ENCODE assay signal across 37 cellular contexts in the genomic region with DNA sequence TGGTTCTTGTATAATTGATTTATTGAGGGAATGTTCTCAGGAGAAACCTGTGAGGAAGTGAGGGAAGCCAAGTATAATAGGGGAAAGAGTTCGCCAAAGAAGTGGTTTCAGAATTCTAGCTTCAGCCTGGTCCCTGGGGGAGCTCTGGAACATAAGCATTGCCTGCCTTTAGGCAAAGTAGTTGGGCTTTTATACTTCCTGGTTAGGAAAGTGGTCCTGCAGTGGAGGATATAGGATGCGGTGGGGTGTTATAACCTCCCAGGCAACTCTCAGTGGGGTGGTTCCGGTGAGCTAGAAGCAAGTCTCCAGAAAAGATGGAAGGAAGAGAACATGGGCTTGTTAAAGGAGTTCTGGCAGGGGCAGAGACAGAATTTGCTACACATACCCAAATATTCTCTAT.
"Had no signal": no experiment of that assay in that cellular context is flagged by ENCODE, and none has a peak within 500 bp of the region (broad histone marks: within the 10 kb centered on the region; RNA-seq: fewer than 3 reads in every experiment).

No MANE protein-coding gene starts in this region.

- DNase-seq: activated CD4-positive, alpha-beta memory T cell treated with anti-CD3 and anti-CD28 coated beads, Interleukin-2, amount 10 ng/mL, durations not matched to agents 7 days and 5 days; activated CD4-positive, alpha-beta T cell treated with anti-CD3 and anti-CD28 coated beads for 1 hour; activated CD4-positive, alpha-beta T cell treated with anti-CD3 and anti-CD28 coated beads for 36 hours; activated CD4-positive, alpha-beta T cell treated with anti-CD3 and anti-CD28 coated beads for 48 hours; activated CD4-positive, alpha-beta T cell treated with anti-CD3 and anti-CD28 coated beads, Interleukin-2, amount 10 ng/mL, durations not matched to agents 7 days and 5 days; activated CD4-positive, alpha-beta T cell treated with anti-CD3 and anti-CD28 coated beads, Interleukin-2, amount 50 U/mL, for 48 hours; activated CD4-positive, CD25-positive, alpha-beta regulatory T cell; activated CD8-positive, alpha-beta memory T cell treated with anti-CD3 and anti-CD28 coated beads for 24 hours; activated CD8-positive, alpha-beta memory T cell treated with anti-CD3 and anti-CD28 coated beads, Interleukin-2, amount 10 ng/mL, durations not matched to agents 7 days and 5 days; activated CD8-positive, alpha-beta memory T cell treated with anti-CD3 and anti-CD28 coated beads, Interleukin-2, amount 50 U/mL, for 48 hours; activated CD8-positive, alpha-beta T cell treated with anti-CD3 and anti-CD28 coated beads, Interleukin-2, amount 10 ng/mL, durations not matched to agents 7 days and 5 days; activated effector memory CD4-positive, alpha-beta T cell treated with Interleukin-2 at 50 U/mL for 16 hours; activated gamma-delta T cell; activated naive CD4-positive, alpha-beta T cell treated with anti-CD3 and anti-CD28 coated beads, Interleukin-2, amount 10 ng/mL, durations not matched to agents 7 days and 5 days; activated naive CD4-positive, alpha-beta T cell treated with Interleukin-2 at 50 U/mL for 16 hours; activated naive CD8-positive, alpha-beta T cell treated with anti-CD3 and anti-CD28 coated beads, Interleukin-2, amount 10 ng/mL, durations not matched to agents 7 days and 5 days; activated naive CD8-positive, alpha-beta T cell treated with anti-CD3 and anti-CD28 coated beads, Interleukin-2, amount 50 U/mL, for 24 hours; activated T-cell treated with anti-CD3 and anti-CD28 coated beads, Interleukin-2, amount 50 U/mL, for 24 hours; activated T-cell treated with anti-CD3 and anti-CD28 coated beads, Interleukin-2, amount 50 U/mL, for 48 hours; amygdala; anterior cingulate cortex; caudate nucleus; cerebellar nuclear complex; T-helper 1 cell; T-helper 2 cell; T-helper 9 cell had no signal

- H3K9me3 Mint-ChIP-seq: activated CD4-positive, alpha-beta memory T cell treated with anti-CD3 and anti-CD28 coated beads, Interleukin-2, amount 10 ng/mL, durations not matched to agents 7 days and 5 days; activated CD4-positive, alpha-beta T cell treated with anti-CD3 and anti-CD28 coated beads, Interleukin-2, amount 10 ng/mL, durations not matched to agents 7 days and 5 days; activated naive CD4-positive, alpha-beta T cell treated with anti-CD3 and anti-CD28 coated beads, Interleukin-2, amount 10 ng/mL, durations not matched to agents 7 days and 5 days; activated naive CD4-positive, alpha-beta T cell treated with anti-CD3 and anti-CD28 coated beads, Interleukin-2, amount 50 U/mL, for 24 hours; activated naive CD8-positive, alpha-beta T cell treated with anti-CD3 and anti-CD28 coated beads, Interleukin-2, amount 10 ng/mL, durations not matched to agents 7 days and 5 days; activated naive CD8-positive, alpha-beta T cell treated with anti-CD3 and anti-CD28 coated beads, Interleukin-2, amount 50 U/mL, for 24 hours; activated T-cell treated with anti-CD3 and anti-CD28 coated beads, Interleukin-2, amount 50 U/mL, for 24 hours; activated T-helper 2 cell treated with anti-CD3 and anti-CD28 coated beads, Interferon-gamma antibody, Interleukin-2, Interleukin-4, amounts not matched to agents 10 μg/mL and 5 μg/mL and 100 μg/mL, durations not matched to agents 14 hours and 24 hours and 36 hours; brain; T-helper 1 cell treated with Interleukin-12 subunit alpha and Interleukin-12 subunit beta and Interleukin-4 antibody, amounts not matched to agents 30 μg/mL and 1 μg/mL, for 36 hours; T-helper 2 cell treated with Interferon-gamma antibody and Interleukin-4, amounts not matched to agents 5 μg/mL and 100 μg/mL, for 36 hours had no signal

- H3K27ac Mint-ChIP-seq: activated CD4-positive, alpha-beta memory T cell treated with anti-CD3 and anti-CD28 coated beads, Interleukin-2, amount 10 ng/mL, durations not matched to agents 7 days and 5 days; activated CD4-positive, alpha-beta T cell treated with anti-CD3 and anti-CD28 coated beads for 36 hours; activated CD4-positive, alpha-beta T cell treated with anti-CD3 and anti-CD28 coated beads, Interleukin-2, amount 10 ng/mL, durations not matched to agents 7 days and 5 days; activated CD8-positive, alpha-beta memory T cell treated with anti-CD3 and anti-CD28 coated beads, Interleukin-2, amount 10 ng/mL, durations not matched to agents 7 days and 5 days; activated CD8-positive, alpha-beta T cell treated with anti-CD3 and anti-CD28 coated beads, Interleukin-2, amount 10 ng/mL, durations not matched to agents 7 days and 5 days; activated naive CD4-positive, alpha-beta T cell treated with anti-CD3 and anti-CD28 coated beads, Interleukin-2, amount 10 ng/mL, durations not matched to agents 7 days and 5 days; activated naive CD4-positive, alpha-beta T cell treated with anti-CD3 and anti-CD28 coated beads, Interleukin-2, amount 50 U/mL, for 24 hours; activated naive CD8-positive, alpha-beta T cell; activated naive CD8-positive, alpha-beta T cell treated with anti-CD3 and anti-CD28 coated beads, Interleukin-2, amount 10 ng/mL, durations not matched to agents 7 days and 5 days; activated naive CD8-positive, alpha-beta T cell treated with anti-CD3 and anti-CD28 coated beads, Interleukin-2, amount 50 U/mL, for 24 hours; activated T-cell treated with anti-CD3 and anti-CD28 coated beads, Interleukin-2, amount 50 U/mL, for 24 hours; activated T-helper 2 cell treated with anti-CD3 and anti-CD28 coated beads, Interferon-gamma antibody, Interleukin-2, Interleukin-4, amounts not matched to agents 10 μg/mL and 5 μg/mL and 100 μg/mL, durations not matched to agents 14 hours and 24 hours and 36 hours; brain; T-helper 1 cell treated with Interleukin-12 subunit alpha and Interleukin-12 subunit beta and Interleukin-4 antibody, amounts not matched to agents 30 μg/mL and 1 μg/mL, for 36 hours; T-helper 2 cell treated with Interferon-gamma antibody and Interleukin-4, amounts not matched to agents 5 μg/mL and 100 μg/mL, for 36 hours had no signal

- H3K4me1 Mint-ChIP-seq: activated CD4-positive, alpha-beta T cell treated with anti-CD3 and anti-CD28 coated beads for 36 hours; activated CD8-positive, alpha-beta memory T cell treated with anti-CD3 and anti-CD28 coated beads, Interleukin-2, amount 10 ng/mL, durations not matched to agents 7 days and 5 days; activated naive CD4-positive, alpha-beta T cell treated with anti-CD3 and anti-CD28 coated beads, Interleukin-2, amount 10 ng/mL, durations not matched to agents 7 days and 5 days; activated naive CD4-positive, alpha-beta T cell treated with anti-CD3 and anti-CD28 coated beads, Interleukin-2, amount 50 U/mL, for 24 hours; activated naive CD8-positive, alpha-beta T cell treated with anti-CD3 and anti-CD28 coated beads, Interleukin-2, amount 10 ng/mL, durations not matched to agents 7 days and 5 days; activated naive CD8-positive, alpha-beta T cell treated with anti-CD3 and anti-CD28 coated beads, Interleukin-2, amount 50 U/mL, for 24 hours; central memory CD8-positive, alpha-beta T cell had no signal

- H3K4me1 ChIP-seq: ascending aorta had no signal

- H3K4me3 ChIP-seq: ascending aorta, cardiac muscle cell had no signal

- H3K36me3 Mint-ChIP-seq: activated CD8-positive, alpha-beta memory T cell treated with anti-CD3 and anti-CD28 coated beads, Interleukin-2, amount 10 ng/mL, durations not matched to agents 7 days and 5 days; activated naive CD4-positive, alpha-beta T cell treated with anti-CD3 and anti-CD28 coated beads, Interleukin-2, amount 10 ng/mL, durations not matched to agents 7 days and 5 days; activated naive CD4-positive, alpha-beta T cell treated with anti-CD3 and anti-CD28 coated beads, Interleukin-2, amount 50 U/mL, for 24 hours; activated naive CD8-positive, alpha-beta T cell; activated naive CD8-positive, alpha-beta T cell treated with anti-CD3 and anti-CD28 coated beads, Interleukin-2, amount 10 ng/mL, durations not matched to agents 7 days and 5 days; brain had no signal

- H3K36me3 ChIP-seq: ascending aorta, cardiac muscle cell had no signal

- H3K27me3 ChIP-seq: ascending aorta, cardiac muscle cell had no signal

- H3K4me3 Mint-ChIP-seq: activated CD4-positive, alpha-beta memory T cell treated with anti-CD3 and anti-CD28 coated beads, Interleukin-2, amount 10 ng/mL, durations not matched to agents 7 days and 5 days; activated CD4-positive, alpha-beta T cell treated with anti-CD3 and anti-CD28 coated beads for 36 hours; activated CD4-positive, alpha-beta T cell treated with anti-CD3 and anti-CD28 coated beads, Interleukin-2, amount 10 ng/mL, durations not matched to agents 7 days and 5 days; activated CD8-positive, alpha-beta memory T cell treated with anti-CD3 and anti-CD28 coated beads, Interleukin-2, amount 10 ng/mL, durations not matched to agents 7 days and 5 days; activated CD8-positive, alpha-beta T cell treated with anti-CD3 and anti-CD28 coated beads, Interleukin-2, amount 10 ng/mL, durations not matched to agents 7 days and 5 days; activated naive CD4-positive, alpha-beta T cell treated with anti-CD3 and anti-CD28 coated beads, Interleukin-2, amount 10 ng/mL, durations not matched to agents 7 days and 5 days; activated naive CD4-positive, alpha-beta T cell treated with anti-CD3 and anti-CD28 coated beads, Interleukin-2, amount 50 U/mL, for 24 hours; activated naive CD8-positive, alpha-beta T cell; activated naive CD8-positive, alpha-beta T cell treated with anti-CD3 and anti-CD28 coated beads, Interleukin-2, amount 10 ng/mL, durations not matched to agents 7 days and 5 days; activated naive CD8-positive, alpha-beta T cell treated with anti-CD3 and anti-CD28 coated beads, Interleukin-2, amount 50 U/mL, for 24 hours; activated T-cell treated with anti-CD3 and anti-CD28 coated beads, Interleukin-2, amount 50 U/mL, for 24 hours; brain; central memory CD8-positive, alpha-beta T cell; T-helper 1 cell treated with Interleukin-12 subunit alpha and Interleukin-12 subunit beta and Interleukin-4 antibody, amounts not matched to agents 30 μg/mL and 1 μg/mL, for 36 hours; T-helper 2 cell treated with Interferon-gamma antibody and Interleukin-4, amounts not matched to agents 5 μg/mL and 100 μg/mL, for 36 hours had no signal

- H3K27me3 Mint-ChIP-seq: activated CD4-positive, alpha-beta memory T cell treated with anti-CD3 and anti-CD28 coated beads, Interleukin-2, amount 10 ng/mL, durations not matched to agents 7 days and 5 days; activated CD4-positive, alpha-beta T cell treated with anti-CD3 and anti-CD28 coated beads, Interleukin-2, amount 10 ng/mL, durations not matched to agents 7 days and 5 days; activated CD8-positive, alpha-beta memory T cell treated with anti-CD3 and anti-CD28 coated beads, Interleukin-2, amount 10 ng/mL, durations not matched to agents 7 days and 5 days; activated naive CD4-positive, alpha-beta T cell treated with anti-CD3 and anti-CD28 coated beads, Interleukin-2, amount 10 ng/mL, durations not matched to agents 7 days and 5 days; activated naive CD4-positive, alpha-beta T cell treated with anti-CD3 and anti-CD28 coated beads, Interleukin-2, amount 50 U/mL, for 24 hours; activated naive CD8-positive, alpha-beta T cell; activated naive CD8-positive, alpha-beta T cell treated with anti-CD3 and anti-CD28 coated beads, Interleukin-2, amount 50 U/mL, for 24 hours; activated T-cell treated with anti-CD3 and anti-CD28 coated beads, Interleukin-2, amount 50 U/mL, for 24 hours; brain; central memory CD8-positive, alpha-beta T cell had no signal

- H3K27ac ChIP-seq: ascending aorta, cardiac muscle cell, VCaP had no signal

- ATAC-seq: activated CD4-positive, alpha-beta T cell treated with anti-CD3 and anti-CD28 coated beads for 36 hours; activated CD4-positive, CD25-positive, alpha-beta regulatory T cell treated with anti-CD3 and anti-CD28 coated beads, Interleukin-2, amount 50 U/mL, for 24 hours; activated CD8-positive, alpha-beta memory T cell treated with anti-CD3 and anti-CD28 coated beads, Interleukin-2, amount 10 ng/mL, durations not matched to agents 7 days and 5 days; activated CD8-positive, alpha-beta T cell treated with anti-CD3 and anti-CD28 coated beads, Interleukin-2, amount 10 ng/mL, durations not matched to agents 7 days and 5 days; activated naive CD8-positive, alpha-beta T cell treated with anti-CD3 and anti-CD28 coated beads, Interleukin-2, amount 50 U/mL, for 24 hours had no signal

- H3K9me3 ChIP-seq: ascending aorta had no signal
